In genomic region chr17:18780991-18781718, GRCh38 we compare ENCODE assay signal across 8 cellular contexts. TPM values are rescaled to one million over a fixed set of nuclear protein-coding genes. Genes with fewer than 3 reads are reported as not detected.
DNase-seq lines count a peak whose midpoint lies in the region; ATAC-seq and TF ChIP-seq lines count a peak whose summit lies in the region.
"Not testable (repeated sequence)": the region's sequence is repeated elsewhere in the genome, so short reads cannot be mapped to it uniquely, and the experiment has no call there.

Gene TVP23B (plus strand): TSS chr17:18781183. CDS start chr17:18781294, 111 bp downstream.

- H2BK20ac ChIP-seq in H9 (ENCODE audit: low read depth, low read length, poor library complexity, severe bottlenecking) = not testable (repeated sequence)

- H3K36me3 Mint-ChIP-seq in H9 (ENCODE audit: insufficient read depth in 1 of 3, low read depth in 3 of 3) (peaks cover 2 to 12% (median 8%) of the 10 kb centered on the region in 3 experiments; a peak in 5 of 7 replicates), nephron (ENCODE audit: low read depth) (peaks cover 22% of the 10 kb centered on the region)

- not testable (repeated sequence) for H3K23ac ChIP-seq in H9 (ENCODE audit: insufficient read length, low read depth, low read length)

- H3K27me3 Mint-ChIP-seq in H9 (ENCODE audit: low read depth); nephron (ENCODE audit: low read depth): not testable (repeated sequence)

- TF ChIP-seq POLR2A in Raji (IDR thresholded peaks at IDR 0.05; ENCODE audit: insufficient read depth, low read depth, low read length) = peak; percentile 81

- H2BK120ac ChIP-seq in H9 (ENCODE audit: low read depth, low read length, poor library complexity, severe bottlenecking) = not testable (repeated sequence)

- not testable (repeated sequence) for H3K18ac ChIP-seq in H9 (ENCODE audit: insufficient read length, low read depth, low read length)

- not testable (repeated sequence) for H2AFZ ChIP-seq in H9 (ENCODE audit: low read length)

- H3K27ac Mint-ChIP-seq in H9 = peak within 1 kb of the TSS in 1 of 3 experiments; percentile 95; a peak in 1 of 7 replicates
- peak within 1 kb of the TSS; percentile 84 to 99 (median 98) for H3K27ac Mint-ChIP-seq in nephron

- H4K8ac ChIP-seq in H9 (replicated peaks; ENCODE audit: insufficient read length, low read depth, low read length) = not testable (repeated sequence)

- not testable (repeated sequence) for H3K56ac ChIP-seq in H9 (ENCODE audit: insufficient read length, low read depth, low read length)

- not testable (repeated sequence) for H3K36me3 ChIP-seq in ES-I3 (ENCODE audit: insufficient read depth, low read length)

- H3K27ac ChIP-seq in H9 (ENCODE audit: insufficient read length, low read depth, low read length) = not testable (repeated sequence)

- not testable (repeated sequence) for H4K5ac ChIP-seq in H9 (ENCODE audit: insufficient read length, low read depth, low read length)

- H3K79me1 ChIP-seq in H9 (ENCODE audit: insufficient read depth, low read depth, low read length, poor library complexity, severe bottlenecking) = not testable (repeated sequence)

- peak; percentile 100 for ATAC-seq in stimulated activated naive CD8-positive, alpha-beta T cell treated with anti-CD3 and anti-CD28 coated beads, Interleukin-15, Interleukin-2, amounts not matched to agents 100 U/mL and 50 U/mL, for 24 hours

- peak within 1 kb of the TSS; percentile 69 for H3K4me3 ChIP-seq in fibroblast of the aortic adventitia (ENCODE audit: low read depth, low read length)

- peak; percentile 99 for DNase-seq in H9
- peak; percentile 94 for DNase-seq in M059J (ENCODE audit: low read depth)
- DNase-seq in activated T-helper 9 cell treated with anti-CD3 and anti-CD28 coated beads, Interleukin-2, amount 50 U/mL, for 16 hours (ENCODE audit: low read depth) = peak; percentile 95
- peak; percentile 88 for DNase-seq in fibroblast of the aortic adventitia (ENCODE audit: low read depth)
- DNase-seq in stimulated activated naive CD8-positive, alpha-beta T cell treated with anti-CD3 and anti-CD28 coated beads, Interleukin-15, Interleukin-2, amounts not matched to agents 100 U/mL and 50 U/mL, for 24 hours = peak; percentile 97

- not testable (repeated sequence) for TF ChIP-seq CTCF in H9 (conservative IDR thresholded peaks at IDR 0.05); fibroblast of the aortic adventitia (IDR thresholded peaks at IDR 0.05; ENCODE audit: insufficient read depth, low read length); nephron (IDR thresholded peaks at IDR 0.05; ENCODE audit: unreplicated experiment in 3 of 3)

- H3K4ac ChIP-seq in H9 (ENCODE audit: low read depth, low read length) = not testable (repeated sequence)

- H3K4me1 ChIP-seq in ES-I3 (ENCODE audit: insufficient read depth, low read length); H9 (ENCODE audit: insufficient read depth, low read length): not testable (repeated sequence)

- H3K27me3 ChIP-seq in H9 (ENCODE audit: insufficient read depth, low read length) = not testable (repeated sequence)

- not testable (repeated sequence) for H4K91ac ChIP-seq in H9 (ENCODE audit: insufficient read length, low read depth, low read length)

- H3K23me2 ChIP-seq in H9 (ENCODE audit: insufficient read length, low read depth, low read length, poor library complexity, severe bottlenecking) = not testable (repeated sequence)

- not testable (repeated sequence) for H3T11ph ChIP-seq in H9 (ENCODE audit: low read length)

- H2BK15ac ChIP-seq in H9 (ENCODE audit: low read depth, low read length) = not testable (repeated sequence)

- no CpG with 5 or more reads among the region's 56 CpGs for WGBS in H9 (ENCODE audit: extremely low coverage, insufficient read length, low lambda C conversion rate)

- H3K14ac ChIP-seq in H9 (ENCODE audit: insufficient read depth, low read length) = not testable (repeated sequence)

- H2AK5ac ChIP-seq in H9 (ENCODE audit: insufficient read length, low read length) = not testable (repeated sequence)

- H2BK5ac ChIP-seq in H9 (ENCODE audit: insufficient read length, low read length) = not testable (repeated sequence)

- H3K4me2 ChIP-seq in H9 (ENCODE audit: insufficient read depth, insufficient read length, low read length) = not testable (repeated sequence)

- not testable (repeated sequence) for H3K79me2 ChIP-seq in H9 (ENCODE audit: insufficient read depth, low read length)

- not testable (repeated sequence) for H4K20me1 ChIP-seq in H9 (ENCODE audit: control insufficient read depth, insufficient read depth, insufficient read length)

- H3K4me3 Mint-ChIP-seq in H9 = peak within 1 kb of the TSS; percentile 76 to 90
- H3K4me3 Mint-ChIP-seq in nephron = peak within 1 kb of the TSS; percentile 95 to 99 (median 99)

- not testable (repeated sequence) for H3K9me3 ChIP-seq in ES-I3 (ENCODE audit: control insufficient read depth, insufficient read depth, low read length); H9 (ENCODE audit: control insufficient read depth, low read depth, low read length)

- peak within 1 kb of the TSS; percentile 65; the same call in 1 of the 2 replicates for H3K9ac ChIP-seq in ES-I3 (ENCODE audit: low read depth, low read length)
- not testable (repeated sequence) for H3K9ac ChIP-seq in H9 (ENCODE audit: extremely low read depth, insufficient read length, low read length)

- not testable (repeated sequence) for H3K9me3 Mint-ChIP-seq in H9, nephron

- H3K4me1 Mint-ChIP-seq in H9 (peaks cover 11 to 22% of the 10 kb centered on the region in 2 experiments), nephron (peaks cover 20% of the 10 kb centered on the region)

- not testable (repeated sequence) for H2BK12ac ChIP-seq in H9 (ENCODE audit: insufficient read length, low read depth, low read length)

RNA-seq across cellular contexts. Expression of gene TVP23B, which starts in this region (rescaled TPM):
- total RNA-seq in H9 (2021) (18.7 and 20.5 TPM in 2 replicates), fibroblast of the aortic adventitia (ENCODE audit: low replicate concordance) (25.2 and 61.3 TPM in 2 replicates)
- 58.0 and 58.7 TPM in 2 replicates for total RNA-seq in M059J (2014; rRNA removed; shearing (Covaris generic))
